Comparison of ENCODE assay signal across 13 cellular contexts in genomic region chr20:31602430-31602778, GRCh38. TPM values are rescaled to one million over a fixed set of nuclear protein-coding genes. Genes with fewer than 3 reads are reported as not detected.
DNase-seq lines count a peak whose midpoint lies in the region; ATAC-seq and TF ChIP-seq lines count a peak whose summit lies in the region.
"Had no signal": no experiment of that assay in that cellular context is flagged by ENCODE, and none has a peak within 500 bp of the region (broad histone marks: within the 10 kb centered on the region; RNA-seq: fewer than 3 reads in every experiment).

No MANE protein-coding gene starts in this region.

- in situ Hi-C loops in GM23248 (cut with MboI), result no loop called here

- H3K79me2 ChIP-seq in GM23248 (ENCODE audit: insufficient read depth) (peaks cover 45% of the 10 kb centered on the region), fibroblast of lung (ENCODE audit: control insufficient read depth, insufficient read depth, low read length) (peaks cover 20% of the 10 kb centered on the region), smooth muscle cell (ENCODE audit: low read depth) (peaks cover 19% of the 10 kb centered on the region)

- H3K4me2 ChIP-seq in GM23248 (ENCODE audit: unreplicated experiment), result peak overlapping the region; percentile 63
- peak overlapping the region; percentile 78 for H3K4me2 ChIP-seq in fibroblast of lung (ENCODE audit: extremely low read depth, insufficient read depth, low read length)
- H3K4me2 ChIP-seq in smooth muscle cell, result peak overlapping the region; percentile 28

- H3K4me3 ChIP-seq in GM23248, result peak overlapping the region; percentile 41
- H3K4me3 ChIP-seq in SJSA1, result no peak overlapping the region
- no peak overlapping the region for H3K4me3 ChIP-seq in fibroblast of lung (replicated peaks in 1 of 4; ENCODE audit: control extremely low read depth in 1 of 4, insufficient read depth in 1 of 4, low read depth in 3 of 4, low read length in 4 of 4)
- no peak overlapping the region for H3K4me3 ChIP-seq in smooth muscle cell
- H3K4me3 ChIP-seq: Peyer's patch had no signal

- H3K9ac ChIP-seq in GM23248 (peak overlapping the region; percentile 100), fibroblast of lung (ENCODE audit: insufficient read depth, low read length) (peak overlapping the region; percentile 1), smooth muscle cell (ENCODE audit: low read depth) (peak overlapping the region; percentile 90)

- H3K9me3 ChIP-seq in GM23248 (ENCODE audit: low read depth), result no peaks in the 10 kb centered on the region
- no peaks in the 10 kb centered on the region; the same call in 1 of the 2 replicates for H3K9me3 ChIP-seq in SJSA1 (replicated peaks)
- H3K9me3 ChIP-seq in fibroblast of lung (ENCODE audit: control insufficient read depth, insufficient read depth, low read depth, low read length), result no peaks in the 10 kb centered on the region
- no peaks in the 10 kb centered on the region for H3K9me3 ChIP-seq in smooth muscle cell (replicated peaks; ENCODE audit: low read depth)
- H3K9me3 ChIP-seq: Peyer's patch had no signal

- TF ChIP-seq CTCF in fibroblast of lung (conservative IDR thresholded peaks at IDR 0.05 in 1 of 2, IDR thresholded peaks at IDR 0.05 in 1 of 2; ENCODE audit: low read depth in 1 of 2, low read length in 2 of 2) (no peak), smooth muscle cell (IDR thresholded peaks at IDR 0.05; ENCODE audit: borderline replicate concordance, insufficient read depth, poor library complexity, severe bottlenecking) (no peak)

- H3K4me1 ChIP-seq in GM23248 (ENCODE audit: insufficient read depth) (peaks cover 20% of the 10 kb centered on the region), SJSA1 (replicated peaks) (peaks cover 34% of the 10 kb centered on the region), fibroblast of lung (ENCODE audit: control insufficient read depth, extremely low read depth, insufficient read depth, low read length) (peaks cover 10% of the 10 kb centered on the region), smooth muscle cell (ENCODE audit: low read depth) (peaks cover 14% of the 10 kb centered on the region)

- no peaks in the 10 kb centered on the region for H4K20me1 ChIP-seq in GM23248 (ENCODE audit: insufficient read depth)
- no peaks in the 10 kb centered on the region for H4K20me1 ChIP-seq in fibroblast of lung (ENCODE audit: control insufficient read depth, extremely low read depth, insufficient read depth, low read length)
- H4K20me1 ChIP-seq in smooth muscle cell (ENCODE audit: low read depth), result peaks cover 23% of the 10 kb centered on the region

- H2AFZ ChIP-seq in GM23248 (peak overlapping the region; percentile 15; the same call in 1 of the 2 replicates), fibroblast of lung (ENCODE audit: low read length) (no peak overlapping the region), smooth muscle cell (ENCODE audit: low read depth) (no peak overlapping the region)

- no peaks in the 10 kb centered on the region for H3K9me2 ChIP-seq in GM23248 (ENCODE audit: insufficient read depth)

- ATAC-seq in GM21447 (IDR thresholded peaks at IDR 0.05; ENCODE audit: unreplicated experiment), result no peak
- ATAC-seq in GM18502 (IDR thresholded peaks at IDR 0.05; ENCODE audit: poor library complexity, unreplicated experiment), result no peak
- ATAC-seq: left colon had no signal

- DNase-seq in GM23248, result no peak
- peak in 1 of 2 experiments; percentile 70 for DNase-seq in SJSA1 (ENCODE audit: low read depth in 1 of 2, low spot score in 2 of 2)
- peak in 1 of 2 donors; percentile 49 for DNase-seq in fibroblast of lung (ENCODE audit: low read depth in 2 of 2)
- DNase-seq in smooth muscle cell (lab: John Stamatoyannopoulos, UW; ENCODE audit: unreplicated experiment), result no peak
- DNase-seq in islet precursor cell, result no peak
- no peak for DNase-seq in NCI-H2196 treated with DMSO at 0.1 percent for 48 hours (lab: John Stamatoyannopoulos, UW; ENCODE audit: unreplicated experiment)
- DNase-seq: foreskin melanocyte, left colon, NCI-H2029 treated with DMSO at 0.1 percent for 48 hours, retina had no signal

- H3K27ac ChIP-seq in GM23248, result peak overlapping the region; percentile 100
- peak overlapping the region; percentile 99 for H3K27ac ChIP-seq in SJSA1
- H3K27ac ChIP-seq in fibroblast of lung (ENCODE audit: insufficient read depth, low read length), result peak overlapping the region; percentile 98
- H3K27ac ChIP-seq in smooth muscle cell (ENCODE audit: low read depth), result peak overlapping the region; percentile 97

- peaks cover 47% of the 10 kb centered on the region for H3F3A ChIP-seq in GM23248 (ENCODE audit: insufficient read depth)
- peaks cover 16% of the 10 kb centered on the region for H3F3A ChIP-seq in smooth muscle cell (ENCODE audit: low read depth)

- H3K27me3 ChIP-seq in GM23248 (replicated peaks; ENCODE audit: insufficient read depth) (no peaks in the 10 kb centered on the region), SJSA1 (replicated peaks) (no peaks in the 10 kb centered on the region), fibroblast of lung (ENCODE audit: control insufficient read depth, insufficient read depth, low read length) (no peaks in the 10 kb centered on the region), smooth muscle cell (ENCODE audit: low read depth) (no peaks in the 10 kb centered on the region)
- H3K27me3 ChIP-seq: Peyer's patch had no signal

- WGBS in GM23248 (ENCODE audit: low coverage in 1 of 2, low lambda C conversion rate in 2 of 2, missing lambda C conversion rate in 2 of 2), 2 experiments, result 5 to 15% methylated on average over 4 of the region's 4 CpGs
- WGBS in smooth muscle cell (ENCODE audit: low lambda C conversion rate), result 50% methylated on average over 4 of the region's 4 CpGs

- H3K36me3 ChIP-seq in GM23248 (ENCODE audit: low read depth) (peaks cover 4% of the 10 kb centered on the region; the same call in 1 of the 2 replicates), SJSA1 (peaks cover 22% of the 10 kb centered on the region), fibroblast of lung (ENCODE audit: control insufficient read depth, insufficient read depth, low read length) (no peaks in the 10 kb centered on the region), smooth muscle cell (ENCODE audit: low read depth) (no peaks in the 10 kb centered on the region)
- H3K36me3 ChIP-seq: Peyer's patch had no signal

RNA-seq across cellular contexts. Expression of gene ID1, which starts 2.7 kb away (rescaled TPM):
- total RNA-seq in GM23248 (2014; rRNA removed; shearing (Covaris generic)), result 583 and 780 TPM in 2 replicates
- 248 TPM in 2 replicates for polyA plus RNA-seq in GM23248 (2016; fragmentation: Nextera tagmentation; extraction: Ambion mirVana)
- total RNA-seq in SJSA1 (2014; rRNA removed; shearing (Covaris generic)), result 700 and 729 TPM in 2 replicates
- 27.4 and 31.1 TPM in 2 replicates for total RNA-seq in fibroblast of lung
- 14.5 and 62.4 TPM in 2 replicates for polyA plus RNA-seq in fibroblast of lung
- polyA plus RNA-seq in fibroblast of lung (2012), result 14.5 and 72.5 TPM in 2 replicates
- 4.3 and 12.7 TPM in 2 replicates for polyA minus RNA-seq in fibroblast of lung (ENCODE audit: low replicate concordance)
- 396 and 414 TPM in 2 replicates for total RNA-seq in smooth muscle cell
- polyA plus RNA-seq in smooth muscle cell, result 87.6 and 182 TPM in 2 replicates

RNA-seq across cellular contexts. Expression of gene COX4I2, which starts 35.3 kb away (rescaled TPM):
- not detected in 2 replicates for total RNA-seq in GM23248 (2014; rRNA removed; shearing (Covaris generic))
- polyA plus RNA-seq in GM23248 (2016; fragmentation: Nextera tagmentation; extraction: Ambion mirVana) (not detected in 2 replicates), fibroblast of lung (not detected in 2 replicates), smooth muscle cell (0.80 and 2.1 TPM in 2 replicates)
- total RNA-seq in SJSA1 (2014; rRNA removed; shearing (Covaris generic)), result not detected in 2 replicates
- total RNA-seq in fibroblast of lung (not detected in 2 replicates), smooth muscle cell (not detected in 2 replicates)
- not detected in 2 replicates for polyA plus RNA-seq in fibroblast of lung (2012)
- polyA minus RNA-seq in fibroblast of lung (ENCODE audit: low replicate concordance), result not detected in 2 replicates

Comparison
In these comparisons a context has a peak if more than half of its experiments do, and no peak if none do; other contexts are left out.
1. H3K4me2 ChIP-seq: peak in every context shown above with its lines; median percentile 78 in fibroblast of lung; 63 in GM23248; 28 in smooth muscle cell.
2. H3K9ac ChIP-seq: peak in every context shown above with its lines; median percentile 100 in GM23248; 90 in smooth muscle cell; 1 in fibroblast of lung.
3. RNA of gene ID1, which starts 2.7 kb away (total RNA-seq): 583 to 780 TPM in GM23248, 700 to 729 TPM in SJSA1 and 396 to 414 TPM in smooth muscle cell; 27.4 to 31.1 TPM in fibroblast of lung; every median in the first group is over 10 times any median in the second.
4. Peak in every context shown above with its lines, with median percentiles within 50 percentile points of each other: H3K27ac ChIP-seq.